12 cellular contexts compared by ENCODE assay signal in genomic region chr7:36260481-36260880, GRCh38.
A peak's percentile ranks its signal among the peaks of the same experiment; 100 is the strongest.
DNase-seq lines count a peak whose midpoint lies in the region; ATAC-seq and TF ChIP-seq lines count a peak whose summit lies in the region.
"Had no signal": no experiment of that assay in that cellular context is flagged by ENCODE, and none has a peak within 500 bp of the region (broad histone marks: within the 10 kb centered on the region; RNA-seq: fewer than 3 reads in every experiment).

No MANE protein-coding gene starts in this region.

- intact Hi-C loops in Calu3 (cut with micrococcal nuclease; ENCODE audit: unreplicated experiment), result no loop called here

- no TSS peak for BruUV-seq in Calu3 (replicated peaks; lab: Mats Ljungman, UMichigan)

- no peak overlapping the region for H3K4me3 Mint-ChIP-seq in Calu3 (ENCODE audit: low read depth, unreplicated experiment)

- peaks cover 81% of the 10 kb centered on the region for H3K4me1 Mint-ChIP-seq in Calu3 (ENCODE audit: low read depth, unreplicated experiment)

- TF ChIP-seq CTCF in Calu3 (IDR thresholded peaks at IDR 0.05; ENCODE audit: unreplicated experiment) (no peak), omental fat pad (IDR thresholded peaks at IDR 0.05) (no peak)

- no peak for DNase-seq in Calu3
- no peak for DNase-seq in caudate nucleus (lab: John Stamatoyannopoulos, UW)
- DNase-seq in NCI-H1105 treated with DMSO at 0.1 percent for 48 hours (lab: John Stamatoyannopoulos, UW), result no peak
- DNase-seq in NCI-H1092 treated with DMSO at 0.1 percent for 48 hours (lab: John Stamatoyannopoulos, UW), result no peak
- no peak for DNase-seq in omental fat pad (ENCODE audit: low spot score)
- DNase-seq: activated CD4-positive, alpha-beta T cell treated with anti-CD3 and anti-CD28 coated beads for 4 hours; NCI-H345 had no signal

- ATAC-seq in GM19351 (IDR thresholded peaks at IDR 0.05; ENCODE audit: unreplicated experiment) (peak; percentile 69), HG03159 (IDR thresholded peaks at IDR 0.05; ENCODE audit: unreplicated experiment) (peak; percentile 60), omental fat pad (ENCODE audit: low FRiP score) (no peak)
- no peak for ATAC-seq in activated CD4-positive, CD25-positive, alpha-beta regulatory T cell treated with anti-CD3 and anti-CD28 coated beads, Interleukin-2, amount 50 U/mL, for 24 hours

- peaks cover 8% of the 10 kb centered on the region for H3K9me3 Mint-ChIP-seq in Calu3 (ENCODE audit: low read depth, unreplicated experiment)

- peak overlapping the region; percentile 49 for H3K27ac ChIP-seq in caudate nucleus (ENCODE audit: low read depth, low read length)
- H3K27ac ChIP-seq: parathyroid adenoma, tibial nerve had no signal

- peak overlapping the region; percentile 16 for H3K27ac Mint-ChIP-seq in Calu3 (ENCODE audit: unreplicated experiment)

- no peaks in the 10 kb centered on the region for H3K27me3 Mint-ChIP-seq in Calu3 (ENCODE audit: unreplicated experiment)

- CTCF ChIA-PET in Calu3 (lab: Charles Lee), result interaction anchor here (0.7 kb wide), 1 partner anchor 108 kb away, joined by 3 read pairs; no protein-coding TSS in a partner anchor

- H3K36me3 Mint-ChIP-seq in Calu3 (ENCODE audit: insufficient read depth, unreplicated experiment), result peaks cover 4% of the 10 kb centered on the region

Comparison
In these comparisons a context has a peak if more than half of its experiments do, and no peak if none do; other contexts are left out.
1. ATAC-seq: peak in GM19351 (single experiment) and HG03159 (single experiment); none in activated CD4-positive, CD25-positive, alpha-beta regulatory T cell treated with anti-CD3 and anti-CD28 coated beads, Interleukin-2, amount 50 U/mL, for 24 hours (0 of 2) and omental fat pad (single experiment).